ENCODE assay signal across 10 cellular contexts in genomic region chr15:25793354-25794050, GRCh38.
DNase-seq lines count a peak whose midpoint lies in the region; ATAC-seq and TF ChIP-seq lines count a peak whose summit lies in the region.
"Had no signal": no experiment of that assay in that cellular context is flagged by ENCODE, and none has a peak within 500 bp of the region (broad histone marks: within the 10 kb centered on the region; RNA-seq: fewer than 3 reads in every experiment).

No MANE protein-coding gene starts in this region.

- H3K36me3 ChIP-seq in colonic mucosa = no peaks in the 10 kb centered on the region

- H3K27me3 ChIP-seq in colonic mucosa = no peaks in the 10 kb centered on the region
- H3K27me3 ChIP-seq: dorsolateral prefrontal cortex had no signal

- no peaks in the 10 kb centered on the region for H3K9me3 Mint-ChIP-seq in activated CD4-positive, alpha-beta memory T cell treated with anti-CD3 and anti-CD28 coated beads for 36 hours

- peak; percentile 59 for DNase-seq in GM12864 (ENCODE audit: low read depth)
- peak; percentile 22 for DNase-seq in colonic mucosa
- DNase-seq in activated CD4-positive, alpha-beta memory T cell treated with anti-CD3 and anti-CD28 coated beads for 36 hours = no peak
- DNase-seq in SHP77 (lab: John Stamatoyannopoulos, UW) = no peak
- DNase-seq in NCI-H2081 treated with DMSO at 0.1 percent for 48 hours (lab: John Stamatoyannopoulos, UW) = no peak

- H3K9me3 ChIP-seq in colonic mucosa = no peaks in the 10 kb centered on the region

- no peak overlapping the region for H3K27ac Mint-ChIP-seq in activated CD4-positive, alpha-beta memory T cell treated with anti-CD3 and anti-CD28 coated beads for 36 hours

- H3K4me1 Mint-ChIP-seq in activated CD4-positive, alpha-beta memory T cell treated with anti-CD3 and anti-CD28 coated beads for 36 hours (ENCODE audit: low read depth) = peaks cover 53% of the 10 kb centered on the region

- no peak overlapping the region for H3K27ac ChIP-seq in colonic mucosa
- H3K27ac ChIP-seq: dorsolateral prefrontal cortex had no signal

- POLR2A ChIA-PET in activated CD4-positive, alpha-beta memory T cell treated with anti-CD3 and anti-CD28 coated beads for 36 hours (lab: Charles Lee) = no interaction called here

- no peak overlapping the region for H3K4me3 ChIP-seq in GM12864 (ENCODE audit: low read depth, low read length)
- H3K4me3 ChIP-seq in colonic mucosa = no peak overlapping the region
- H3K4me3 ChIP-seq: dorsolateral prefrontal cortex had no signal

- intact Hi-C loops in colonic mucosa (cut with DNase I) = no loop called here
- intact Hi-C loops in activated CD4-positive, alpha-beta memory T cell treated with anti-CD3 and anti-CD28 coated beads for 36 hours (cut with micrococcal nuclease) = loop anchor here (5.0 kb wide), 1 partner anchor 139 kb away; no protein-coding TSS in a partner anchor

- TF ChIP-seq CTCF in GM12864 (IDR thresholded peaks at IDR 0.05; ENCODE audit: low read depth, low read length, missing control alignments) = no peak
- no peak for TF ChIP-seq CTCF in colonic mucosa (IDR thresholded peaks at IDR 0.05)

- no peaks in the 10 kb centered on the region for H3K4me1 ChIP-seq in colonic mucosa

- no peaks in the 10 kb centered on the region for H3K27me3 Mint-ChIP-seq in activated CD4-positive, alpha-beta memory T cell treated with anti-CD3 and anti-CD28 coated beads for 36 hours

- H3K4me3 Mint-ChIP-seq in activated CD4-positive, alpha-beta memory T cell treated with anti-CD3 and anti-CD28 coated beads for 36 hours = no peak overlapping the region

- peak; percentile 84 for ATAC-seq in GM21390 (IDR thresholded peaks at IDR 0.05; ENCODE audit: unreplicated experiment)
- peak; percentile 79 for ATAC-seq in HG03342 (IDR thresholded peaks at IDR 0.05; ENCODE audit: unreplicated experiment)
- ATAC-seq in HG02840 (IDR thresholded peaks at IDR 0.05; ENCODE audit: low FRiP score, unreplicated experiment) = no peak
- ATAC-seq: HCT116 had no signal

- CTCF ChIA-PET in activated CD4-positive, alpha-beta memory T cell treated with anti-CD3 and anti-CD28 coated beads for 36 hours (lab: Charles Lee) = no interaction called here

- no peak overlapping the region for H3K9ac ChIP-seq in colonic mucosa (ENCODE audit: low read depth in 2 of 2, low read length in 2 of 2)

- no peaks in the 10 kb centered on the region for H3K36me3 Mint-ChIP-seq in activated CD4-positive, alpha-beta memory T cell treated with anti-CD3 and anti-CD28 coated beads for 36 hours

Comparison
In these comparisons a context has a peak if more than half of its experiments do, and no peak if none do; other contexts are left out.
1. DNase-seq: peak in GM12864 (single experiment) and colonic mucosa (single experiment); none in activated CD4-positive, alpha-beta memory T cell treated with anti-CD3 and anti-CD28 coated beads for 36 hours (single experiment), SHP77 (0 of 2) and NCI-H2081 treated with DMSO at 0.1 percent for 48 hours (single experiment).